8 cellular contexts compared by ENCODE assay signal in genomic region chr1:201488817-201489581, GRCh38. TPM values are rescaled to one million over a fixed set of nuclear protein-coding genes. Genes with fewer than 3 reads are reported as not detected.
DNase-seq lines count a peak whose midpoint lies in the region; ATAC-seq and TF ChIP-seq lines count a peak whose summit lies in the region.

No MANE protein-coding gene starts in this region.

- RAD21 ChIA-PET in HCT116 (lab: Charles Lee; ENCODE audit: low non-redundant PET in 1 of 2, low total read pairs in 2 of 2, uncharacterized antibody in 2 of 2, unreplicated experiment in 2 of 2), result no interaction called here

- DNase-seq in HCT116 (ENCODE audit: low read depth, low spot score) (peak; percentile 68), left ventricle myocardium inferior (peak; percentile 48), smooth muscle cell of the brain vasculature (ENCODE audit: low read depth, low spot score) (peak; percentile 73)
- DNase-seq in effector memory CD8-positive, alpha-beta T cell, result no peak
- DNase-seq in activated naive CD8-positive, alpha-beta T cell treated with anti-CD3 and anti-CD28 coated beads for 36 hours, result no peak

- peak overlapping the region; percentile 4; the same call in 1 of the 2 replicates for H3K9ac ChIP-seq in HCT116 (ENCODE audit: low read length)

- H3K4me3 Mint-ChIP-seq in effector memory CD8-positive, alpha-beta T cell, result no peak overlapping the region
- H3K4me3 Mint-ChIP-seq in activated naive CD8-positive, alpha-beta T cell treated with anti-CD3 and anti-CD28 coated beads for 36 hours, result no peak overlapping the region

- intact Hi-C loops in HCT116 (cut with micrococcal nuclease), result loop anchor here (2.0 kb wide), 1 partner anchor 18 kb away; the partner anchor contains the start of gene CSRP1
- intact Hi-C loops in left ventricle myocardium inferior (cut with micrococcal nuclease), result no loop called here

- no peaks in the 10 kb centered on the region for H3K9me3 Mint-ChIP-seq in effector memory CD8-positive, alpha-beta T cell
- H3K9me3 Mint-ChIP-seq in activated naive CD8-positive, alpha-beta T cell treated with anti-CD3 and anti-CD28 coated beads for 36 hours, result peaks cover under 1% of the 10 kb centered on the region

- H3K27me3 Mint-ChIP-seq in effector memory CD8-positive, alpha-beta T cell, result no peaks in the 10 kb centered on the region
- H3K27me3 Mint-ChIP-seq in activated naive CD8-positive, alpha-beta T cell treated with anti-CD3 and anti-CD28 coated beads for 36 hours, result no peaks in the 10 kb centered on the region

- H3K4me2 ChIP-seq in HCT116 (ENCODE audit: low read length), result peak overlapping the region; percentile 66

- no TSS peak for BruUV-seq in HCT116 (replicated peaks; lab: Mats Ljungman, UMichigan)

- no peaks in the 10 kb centered on the region for H3K9me3 ChIP-seq in HCT116 (ENCODE audit: control insufficient read depth in 1 of 2, insufficient read depth in 1 of 2, low read depth in 1 of 2, low read length in 2 of 2)
- H3K9me3 ChIP-seq in left ventricle myocardium inferior (replicated peaks), result no peaks in the 10 kb centered on the region

- H3K9me2 ChIP-seq in HCT116 (ENCODE audit: insufficient read depth), result no peaks in the 10 kb centered on the region

- no peak overlapping the region for H2AFZ ChIP-seq in HCT116 (ENCODE audit: low read depth, low read length, poor library complexity, severe bottlenecking)

- no peaks in the 10 kb centered on the region for H3K79me2 ChIP-seq in HCT116 (ENCODE audit: insufficient read depth, low read length)

- H3K4me3 ChIP-seq in HCT116 (replicated peaks in 1 of 2; ENCODE audit: low read depth in 1 of 2, low read length in 2 of 2) (0 out of 4 replicates have a peak overlapping the region, but pooled peaks of 1 of the 2 experiments have one; percentile 7), left ventricle myocardium inferior (no peak overlapping the region)

- peaks cover 15% of the 10 kb centered on the region for H3K36me3 Mint-ChIP-seq in effector memory CD8-positive, alpha-beta T cell (ENCODE audit: insufficient read depth)
- peaks cover 9% of the 10 kb centered on the region for H3K36me3 Mint-ChIP-seq in activated naive CD8-positive, alpha-beta T cell treated with anti-CD3 and anti-CD28 coated beads for 36 hours

- TF ChIP-seq POLR2A in HCT116 (IDR thresholded peaks at IDR 0.05; ENCODE audit: borderline replicate concordance, extremely low read depth, insufficient read depth, insufficient read length), result no peak

- POLR2A ChIA-PET in HCT116 (lab: Charles Lee), result interaction anchor here (0.7 kb wide), 1 partner anchor 12 kb away, joined by 3 read pairs; no protein-coding TSS in a partner anchor

- H3K27ac Mint-ChIP-seq in effector memory CD8-positive, alpha-beta T cell, result peak overlapping the region in 1 of 2 donors; percentile 51
- H3K27ac Mint-ChIP-seq in activated naive CD8-positive, alpha-beta T cell treated with anti-CD3 and anti-CD28 coated beads for 36 hours, result no peak overlapping the region

- H3K36me3 ChIP-seq in HCT116 (ENCODE audit: control insufficient read depth in 1 of 2, insufficient read depth in 2 of 2, low read length in 2 of 2) (no peaks in the 10 kb centered on the region), left ventricle myocardium inferior (peaks cover 45% of the 10 kb centered on the region)

- H3K27ac ChIP-seq in HCT116 (ENCODE audit: low read depth, low read length), result peak overlapping the region; percentile 25; the same call in 1 of the 2 replicates
- peak overlapping the region; percentile 41 for H3K27ac ChIP-seq in angular gyrus (ENCODE audit: low read depth, low read length)
- H3K27ac ChIP-seq in left ventricle myocardium inferior (replicated peaks), result peak overlapping the region; percentile 41

- ATAC-seq in HCT116 (peak; percentile 87), GM21619 (IDR thresholded peaks at IDR 0.05; ENCODE audit: unreplicated experiment) (no peak), HG03159 (IDR thresholded peaks at IDR 0.05; ENCODE audit: unreplicated experiment) (no peak)
- ATAC-seq in effector memory CD8-positive, alpha-beta T cell (replicated peaks), result no peak

- TF ChIP-seq RAD21 in HCT116 (IDR thresholded peaks at IDR 0.05; ENCODE audit: low read depth), result no peak

- H3K4me1 Mint-ChIP-seq in effector memory CD8-positive, alpha-beta T cell (ENCODE audit: low read depth in 2 of 2), result peaks cover 1 to 6% of the 10 kb centered on the region in 2 donors
- H3K4me1 Mint-ChIP-seq in activated naive CD8-positive, alpha-beta T cell treated with anti-CD3 and anti-CD28 coated beads for 36 hours, result no peaks in the 10 kb centered on the region

- no peaks in the 10 kb centered on the region for H4K20me1 ChIP-seq in HCT116 (ENCODE audit: insufficient read depth)

- CTCF ChIA-PET in HCT116 (lab: Charles Lee), result interaction anchor here (1.2 to 3.5 kb wide), 2 partner anchors 24 to 304 kb away, joined by 3 to 12 read pairs; no protein-coding TSS in a partner anchor

- TF ChIP-seq CTCF in HCT116 (IDR thresholded peaks at IDR 0.05 in 2 of 3, conservative IDR thresholded peaks at IDR 0.05 in 1 of 3; ENCODE audit: borderline replicate concordance in 1 of 3, insufficient read depth in 1 of 3, low read depth in 2 of 3, low read length in 2 of 3) (no peak), left ventricle myocardium inferior (IDR thresholded peaks at IDR 0.05; ENCODE audit: borderline replicate concordance) (no peak)

- H3K27me3 ChIP-seq in HCT116 (ENCODE audit: insufficient read depth, low read length) (no peaks in the 10 kb centered on the region), left ventricle myocardium inferior (ENCODE audit: low read depth) (no peaks in the 10 kb centered on the region)

- peaks cover 13 to 20% of the 10 kb centered on the region in 2 experiments; a peak in 3 of 4 replicates for H3K4me1 ChIP-seq in HCT116 (ENCODE audit: control insufficient read depth in 1 of 2, insufficient read depth in 2 of 2, low read length in 2 of 2)
- H3K4me1 ChIP-seq in left ventricle myocardium inferior, result peaks cover 76% of the 10 kb centered on the region

TF ChIP-seq in HCT116, 20 proteins besides CTCF, POLR2A, EP300 and RAD21:
- TF ChIP-seq CBX3 (IDR thresholded peaks at IDR 0.05; ENCODE audit: low read depth), result peak; percentile 92; the same call in 1 of the 2 replicates
- peak; percentile 81 for TF ChIP-seq FOSL1 (IDR thresholded peaks at IDR 0.05; ENCODE audit: low read depth)
- peak; percentile 41; the same call in 1 of the 2 replicates for TF ChIP-seq POLR2AphosphoS5 (IDR thresholded peaks at IDR 0.05; ENCODE audit: low read depth, low read length)
- no peak for TF ChIP-seq EGR1 (IDR thresholded peaks at IDR 0.05; ENCODE audit: low read depth)
- peak; percentile 92 for TF ChIP-seq SP1 (IDR thresholded peaks at IDR 0.05; ENCODE audit: low read depth)
- no peak for TF ChIP-seq TCF7L2 (IDR thresholded peaks at IDR 0.05; ENCODE audit: borderline replicate concordance, extremely low read depth, insufficient read depth, insufficient read length)
- TF ChIP-seq, protein P1, sequence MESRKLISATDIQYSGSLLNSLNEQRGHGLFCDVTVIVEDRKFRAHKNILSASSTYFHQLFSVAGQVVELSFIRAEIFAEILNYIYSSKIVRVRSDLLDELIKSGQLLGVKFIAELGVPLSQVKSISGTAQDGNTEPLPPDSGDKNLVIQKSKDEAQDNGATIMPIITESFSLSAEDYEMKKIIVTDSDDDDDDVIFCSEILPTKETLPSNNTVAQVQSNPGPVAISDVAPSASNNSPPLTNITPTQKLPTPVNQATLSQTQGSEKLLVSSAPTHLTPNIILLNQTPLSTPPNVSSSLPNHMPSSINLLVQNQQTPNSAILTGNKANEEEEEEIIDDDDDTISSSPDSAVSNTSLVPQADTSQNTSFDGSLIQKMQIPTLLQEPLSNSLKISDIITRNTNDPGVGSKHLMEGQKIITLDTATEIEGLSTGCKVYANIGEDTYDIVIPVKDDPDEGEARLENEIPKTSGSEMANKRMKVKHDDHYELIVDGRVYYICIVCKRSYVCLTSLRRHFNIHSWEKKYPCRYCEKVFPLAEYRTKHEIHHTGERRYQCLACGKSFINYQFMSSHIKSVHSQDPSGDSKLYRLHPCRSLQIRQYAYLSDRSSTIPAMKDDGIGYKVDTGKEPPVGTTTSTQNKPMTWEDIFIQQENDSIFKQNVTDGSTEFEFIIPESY (IDR thresholded peaks at IDR 0.05; ENCODE audit: extremely low read depth, insufficient replicate concordance, low read length), result peak; percentile 13
- peak; percentile 76; the same call in 1 of the 2 replicates for TF ChIP-seq JUND (IDR thresholded peaks at IDR 0.05)
- TF ChIP-seq ELF1 (IDR thresholded peaks at IDR 0.05; ENCODE audit: borderline replicate concordance, low read depth), result no peak
- TF ChIP-seq, protein P2, sequence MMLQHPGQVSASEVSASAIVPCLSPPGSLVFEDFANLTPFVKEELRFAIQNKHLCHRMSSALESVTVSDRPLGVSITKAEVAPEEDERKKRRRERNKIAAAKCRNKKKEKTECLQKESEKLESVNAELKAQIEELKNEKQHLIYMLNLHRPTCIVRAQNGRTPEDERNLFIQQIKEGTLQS (IDR thresholded peaks at IDR 0.05), result no peak
- peak; percentile 81 for TF ChIP-seq MAX (IDR thresholded peaks at IDR 0.05)
- peak; percentile 77 for TF ChIP-seq YY1 (IDR thresholded peaks at IDR 0.05; ENCODE audit: extremely low read depth, insufficient replicate concordance, low read depth, low read length)
TF ChIP-seq in HCT116: peak in this region for 8.

RNA-seq across cellular contexts. Expression of gene CSRP1, which starts 17.9 kb away (rescaled TPM):
- total RNA-seq in HCT116 (2021; ENCODE audit: unreplicated experiment) (51.7 TPM), left ventricle myocardium inferior (41.0 TPM)
- 77.6 and 98.9 TPM in 2 replicates for polyA plus RNA-seq in HCT116 (2012)
- 10 to 100 TPM; 57.0 to 59.1 TPM for total RNA-seq in activated naive CD8-positive, alpha-beta T cell treated with anti-CD3 and anti-CD28 coated beads for 36 hours

RNA-seq across cellular contexts. Expression of gene PHLDA3, which starts 20.0 kb away (rescaled TPM):
- total RNA-seq in HCT116 (2021; ENCODE audit: unreplicated experiment) (22.1 TPM), left ventricle myocardium inferior (21.1 TPM)
- 26.5 and 33.4 TPM in 2 replicates for polyA plus RNA-seq in HCT116 (2012)
- 1 to 10 TPM; 4.2 to 4.7 TPM for total RNA-seq in activated naive CD8-positive, alpha-beta T cell treated with anti-CD3 and anti-CD28 coated beads for 36 hours

RNA-seq across cellular contexts. Expression of gene NAV1, which starts 49.9 kb away (rescaled TPM):
- total RNA-seq in HCT116 (2021; ENCODE audit: unreplicated experiment) (22.8 TPM), left ventricle myocardium inferior (74.8 TPM)
- polyA plus RNA-seq in HCT116 (2012), result 9.8 and 11.3 TPM in 2 replicates
- total RNA-seq in activated naive CD8-positive, alpha-beta T cell treated with anti-CD3 and anti-CD28 coated beads for 36 hours, result 1 to 10 TPM; 1.3 TPM

Comparison
In these comparisons a context has a peak if more than half of its experiments do, and no peak if none do; other contexts are left out.
1. DNase-seq: peak in HCT116 (single experiment), left ventricle myocardium inferior (single experiment) and smooth muscle cell of the brain vasculature (single experiment); none in effector memory CD8-positive, alpha-beta T cell (0 of 3) and activated naive CD8-positive, alpha-beta T cell treated with anti-CD3 and anti-CD28 coated beads for 36 hours (single experiment).
2. RNA of gene NAV1, which starts 49.9 kb away (total RNA-seq): 74.8 TPM in left ventricle myocardium inferior (single experiment) and 22.8 TPM in HCT116 (single experiment); 1.3 TPM in activated naive CD8-positive, alpha-beta T cell treated with anti-CD3 and anti-CD28 coated beads for 36 hours; every median in the first group is over 10 times any median in the second.
3. Peak in every context shown above with its lines, with median percentiles within 50 percentile points of each other: H3K27ac ChIP-seq.